9 cellular contexts compared by ENCODE assay signal in the genomic region with DNA sequence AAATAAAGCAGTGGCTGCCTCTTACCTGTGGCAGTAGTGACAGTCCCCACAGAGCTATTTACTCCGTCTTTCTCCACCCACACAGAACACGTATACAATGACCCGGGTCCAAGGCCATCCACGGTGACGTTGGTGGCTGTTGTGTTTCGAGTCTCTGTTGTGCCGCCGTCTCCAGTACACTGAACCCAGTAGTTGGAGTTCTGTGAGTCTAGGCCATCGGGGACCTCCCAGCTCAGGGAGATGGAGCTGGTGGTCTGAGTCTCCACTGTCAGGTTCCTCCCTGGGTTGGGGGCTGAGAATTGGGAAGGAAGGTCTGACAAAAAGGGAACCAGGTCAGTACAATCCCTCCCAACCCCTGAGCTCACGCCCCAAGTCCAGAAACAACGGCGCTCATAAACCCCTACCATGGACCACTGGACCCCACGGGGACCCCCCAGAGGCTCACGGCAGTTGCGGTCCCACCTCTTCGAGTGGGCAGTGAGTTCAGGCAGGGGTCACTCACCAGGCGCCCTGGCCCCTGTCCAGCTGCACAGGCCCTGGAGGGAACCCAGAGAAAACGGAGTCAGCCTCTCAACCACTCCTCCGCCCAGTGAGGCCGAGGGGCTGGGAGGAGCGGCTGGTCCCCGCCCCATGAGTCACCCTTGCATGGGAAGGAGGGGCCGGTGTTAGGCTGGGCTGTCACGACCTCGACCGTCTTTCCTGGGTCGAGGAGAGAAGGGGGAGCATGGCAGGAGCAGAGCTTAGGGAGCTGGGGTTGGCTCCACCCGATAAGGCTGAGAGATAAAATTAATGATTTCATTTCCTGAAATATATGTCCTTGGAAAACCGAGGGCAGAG. TPM values are rescaled to one million over a fixed set of nuclear protein-coding genes. Genes with fewer than 3 reads are reported as not detected.
DNase-seq lines count a peak whose midpoint lies in the region; ATAC-seq, FAIRE-seq and TF ChIP-seq lines count a peak whose summit lies in the region.
"Had no signal": no experiment of that assay in that cellular context is flagged by ENCODE, and none has a peak within 500 bp of the region (broad histone marks: within the 10 kb centered on the region; RNA-seq: fewer than 3 reads in every experiment).

No MANE protein-coding gene starts in this region.

- TF ChIP-seq EP300 in SK-N-SH (IDR thresholded peaks at IDR 0.05; ENCODE audit: borderline replicate concordance in 1 of 2, low read depth in 1 of 2, low read length in 1 of 2), result no peak; a peak in 1 of 4 replicates

- H2AFZ ChIP-seq in SK-N-SH (ENCODE audit: low read depth), result peak overlapping the region; percentile 36; the same call in 1 of the 2 replicates
- no peak overlapping the region for H2AFZ ChIP-seq in keratinocyte (ENCODE audit: control insufficient read depth, low read length)

- peak in 74 of 76 experiments; percentile 38 to 96 (median 87) for DNase-seq in HUDEP-2 (lab: John Stamatoyannopoulos, UW; ENCODE audit: unreplicated experiment in 76 of 76)
- peak; percentile 96 for DNase-seq in SK-N-SH
- DNase-seq in MCF 10A (ENCODE audit: unreplicated experiment), result peak; percentile 93
- peak; percentile 59 for DNase-seq in keratinocyte (ENCODE audit: low read depth, low spot score)
- DNase-seq in stimulated activated CD4-positive, alpha-beta T cell treated with anti-CD3 and anti-CD28 coated beads, Interleukin-15, amount 100 ng/mL, for 24 hours, result peak; percentile 75
- no peak for DNase-seq in KG1 (lab: John Stamatoyannopoulos, UW)

- H3K4me3 ChIP-seq in BLaER1, result no peak overlapping the region
- peak overlapping the region in 1 of 2 experiments; percentile 19; a peak in 2 of 4 replicates for H3K4me3 ChIP-seq in SK-N-SH (ENCODE audit: low read depth in 2 of 2, low read length in 1 of 2)
- H3K4me3 ChIP-seq in keratinocyte (ENCODE audit: control insufficient read depth in 2 of 3, extremely low read depth in 1 of 3, insufficient read depth in 2 of 3, low read depth in 1 of 3, low read length in 3 of 3), result no peak overlapping the region

- H3K9ac ChIP-seq in BLaER1, result no peak overlapping the region
- H3K9ac ChIP-seq in SK-N-SH, result no peak overlapping the region
- H3K9ac ChIP-seq in keratinocyte (ENCODE audit: control insufficient read depth, extremely low read depth, insufficient read depth, low read length), result peak overlapping the region; percentile 62

- no peak for FAIRE-seq in keratinocyte (lab: Jason Lieb, UNC)

- H3F3A ChIP-seq in SK-N-SH (replicated peaks; ENCODE audit: insufficient read depth), result peaks cover 19% of the 10 kb centered on the region

- H3K4me3 Mint-ChIP-seq in MCF 10A (ENCODE audit: unreplicated experiment), result peak overlapping the region; percentile 66
- H3K4me3 Mint-ChIP-seq: memory B cell had no signal

- intact Hi-C loops in MCF 10A (cut with micrococcal nuclease), result loop anchor here (2.0 kb wide), 1 partner anchor 18 kb away; no protein-coding TSS in a partner anchor

- peaks cover 21% of the 10 kb centered on the region for H3K4me1 Mint-ChIP-seq in MCF 10A (ENCODE audit: insufficient read depth, unreplicated experiment)

- CTCF ChIA-PET in SK-N-SH (lab: Yijun Ruan, JAX), result interaction anchor here (0.6 to 1.7 kb wide), 5 partner anchors 21 to 85 kb away, joined by 3 to 5 read pairs (median 4); a partner anchor contains a TSS
- CTCF ChIA-PET in MCF 10A (lab: Yijun Ruan, JAX), result interaction anchor here (0.5 kb wide), 1 partner anchor 69 kb away, joined by 3 read pairs; no protein-coding TSS in a partner anchor

- H3K79me2 ChIP-seq in SK-N-SH (ENCODE audit: insufficient read depth) (no peaks in the 10 kb centered on the region), keratinocyte (ENCODE audit: control insufficient read depth, insufficient read depth, low read length) (no peaks in the 10 kb centered on the region)

- H3K36me3 Mint-ChIP-seq in MCF 10A (ENCODE audit: insufficient read depth, unreplicated experiment), result peaks cover 10% of the 10 kb centered on the region
- H3K36me3 Mint-ChIP-seq: memory B cell had no signal

- TF ChIP-seq RAD21 in SK-N-SH (IDR thresholded peaks at IDR 0.05; ENCODE audit: low read length), result no peak; the same call in 1 of the 2 replicates

- H3K27ac Mint-ChIP-seq in MCF 10A (ENCODE audit: low read depth, unreplicated experiment), result peak overlapping the region; percentile 91
- H3K27ac Mint-ChIP-seq: memory B cell had no signal

- H3K9me3 ChIP-seq in BLaER1 (no peaks in the 10 kb centered on the region), SK-N-SH (no peaks in the 10 kb centered on the region), keratinocyte (ENCODE audit: control insufficient read depth, low read depth, low read length) (no peaks in the 10 kb centered on the region)

- POLR2A ChIA-PET in SK-N-SH (lab: Yijun Ruan, JAX), result interaction anchor here (0.6 to 1.4 kb wide), 4 partner anchors 9 to 47 kb away, joined by 3 to 6 read pairs (median 4); a partner anchor contains a TSS
- POLR2A ChIA-PET in MCF 10A (lab: Yijun Ruan, JAX), result interaction anchor here (0.7 to 1.9 kb wide), 6 partner anchors 9 to 61 kb away, joined by 3 to 12 read pairs (median 6); a partner anchor contains a TSS

- no peaks in the 10 kb centered on the region for H3K27me3 Mint-ChIP-seq in MCF 10A (ENCODE audit: insufficient read depth, unreplicated experiment)

- no peak overlapping the region for H3K27ac ChIP-seq in BLaER1
- peak overlapping the region in 1 of 2 experiments; percentile 34; a peak in 1 of 4 replicates for H3K27ac ChIP-seq in SK-N-SH (ENCODE audit: low read depth in 2 of 2, low read length in 1 of 2)
- H3K27ac ChIP-seq in keratinocyte (ENCODE audit: control insufficient read depth, insufficient read depth, low read length), result peak overlapping the region; percentile 63

- H3K27me3 ChIP-seq in BLaER1 (no peaks in the 10 kb centered on the region), SK-N-SH (ENCODE audit: insufficient read depth) (no peaks in the 10 kb centered on the region), keratinocyte (ENCODE audit: control insufficient read depth, extremely low read depth, insufficient read depth, low read length) (no peaks in the 10 kb centered on the region)

- peaks cover 9% of the 10 kb centered on the region for H3K9me1 ChIP-seq in keratinocyte (ENCODE audit: control insufficient read depth, extremely low read depth, insufficient read depth, low read length)

- H3K9me2 ChIP-seq in SK-N-SH, result no peaks in the 10 kb centered on the region

- dilution Hi-C loops in keratinocyte (cut with MboI; ENCODE audit: extremely low pct_ligation_motif_present, low sequenced_read_pairs), result no loop called here

- no peaks in the 10 kb centered on the region for H3K9me3 Mint-ChIP-seq in MCF 10A (ENCODE audit: unreplicated experiment)

- H3K4me2 ChIP-seq in BLaER1 (peak overlapping the region; percentile 53), SK-N-SH (peak overlapping the region; percentile 70), keratinocyte (ENCODE audit: control insufficient read depth, extremely low read depth, insufficient read depth, low read depth, low read length) (peak overlapping the region; percentile 74)

- H4K20me1 ChIP-seq in BLaER1 (no peaks in the 10 kb centered on the region), SK-N-SH (ENCODE audit: insufficient read depth) (peaks cover 5% of the 10 kb centered on the region; the same call in 1 of the 2 replicates), keratinocyte (ENCODE audit: control insufficient read depth, extremely low read depth, insufficient read depth, low read length) (peaks cover 3% of the 10 kb centered on the region)

- no peak for ATAC-seq in HG03442 (IDR thresholded peaks at IDR 0.05; ENCODE audit: unreplicated experiment)

- 39% methylated on average over 25 of the region's 29 CpGs for WGBS in SK-N-SH (ENCODE audit: low lambda C conversion rate)

- no peaks in the 10 kb centered on the region for H3K36me3 ChIP-seq in BLaER1
- H3K36me3 ChIP-seq in SK-N-SH (replicated peaks in 1 of 2; ENCODE audit: control insufficient read depth in 1 of 2, insufficient read depth in 2 of 2, low read length in 1 of 2), result no peaks in the 10 kb centered on the region
- no peaks in the 10 kb centered on the region for H3K36me3 ChIP-seq in keratinocyte (ENCODE audit: control insufficient read depth in 2 of 2, extremely low read depth in 1 of 2, insufficient read depth in 2 of 2, low read length in 2 of 2)

- BruUV-seq in MCF 10A (replicated peaks; lab: Mats Ljungman, UMichigan), result no TSS peak

- H3K4me1 ChIP-seq in BLaER1, result peaks cover 14% of the 10 kb centered on the region
- H3K4me1 ChIP-seq in SK-N-SH (ENCODE audit: control insufficient read depth in 1 of 2, insufficient read depth in 2 of 2, low read depth in 1 of 2, low read length in 1 of 2), result peaks cover 20 to 23% of the 10 kb centered on the region in 2 experiments; a peak in 3 of 4 replicates
- H3K4me1 ChIP-seq in keratinocyte (ENCODE audit: control insufficient read depth, extremely low read depth, insufficient read depth, low read length), result peaks cover 24% of the 10 kb centered on the region

- no peak for TF ChIP-seq CTCF in SK-N-SH (IDR thresholded peaks at IDR 0.05)
- TF ChIP-seq CTCF in MCF 10A (IDR thresholded peaks at IDR 0.05; ENCODE audit: unreplicated experiment), result no peak
- no peak for TF ChIP-seq CTCF in keratinocyte (optimal IDR thresholded peaks at IDR 0.05 in 1 of 3, IDR thresholded peaks at IDR 0.05 in 1 of 3, conservative IDR thresholded peaks at IDR 0.05 in 1 of 3; ENCODE audit: extremely low read depth in 1 of 3, insufficient read depth in 2 of 3, low read length in 3 of 3)

RNA-seq across cellular contexts. Expression of a gene that starts 2.4 kb away (rescaled TPM):
- polyA plus RNA-seq in SK-N-SH (2012; rRNA removed) (0.86 and 1.1 TPM in 2 replicates), keratinocyte (0.06 to 0.17 TPM (median 0.09 TPM) in 3 replicates)
- polyA plus RNA-seq in SK-N-SH (2012; cell fraction: cytosol; rRNA removed), result 0.21 and 0.84 TPM in 2 replicates
- polyA plus RNA-seq in SK-N-SH (2012; cell fraction: nucleus; rRNA removed), result 1.5 and 1.9 TPM in 2 replicates
- total RNA-seq in MCF 10A (2022), result 0.56 and 2.3 TPM in 2 replicates
- 0.55 TPM for polyA plus RNA-seq in keratinocyte (2011; ENCODE audit: low read depth)
- polyA plus RNA-seq in keratinocyte (2011; cell fraction: cytosol; rRNA removed), result 0.02 and 0.12 TPM in 2 replicates
- polyA plus RNA-seq in keratinocyte (2011; cell fraction: nucleus; rRNA removed), result 0.08 and 0.27 TPM in 2 replicates
- polyA plus RNA-seq in keratinocyte (2012; ENCODE audit: low replicate concordance), result 0.15 and 0.20 TPM in 2 replicates
- 0.38 to 1.1 TPM in 2 of 3 replicates, not detected in the other for polyA minus RNA-seq in keratinocyte
- polyA minus RNA-seq in keratinocyte (2011; cell fraction: cytosol; rRNA and poly(A)+ RNA removed), result not detected
- polyA minus RNA-seq in keratinocyte (2011; cell fraction: nucleus; rRNA and poly(A)+ RNA removed), result 0.47 and 1.3 TPM in 2 replicates

RNA-seq across cellular contexts. Expression of a gene that starts 21.7 kb away (rescaled TPM):
- polyA plus RNA-seq in SK-N-SH (2012; rRNA removed), result 2.0 and 3.0 TPM in 2 replicates
- polyA plus RNA-seq in SK-N-SH (2012; cell fraction: cytosol; rRNA removed), result 0.64 and 1.2 TPM in 2 replicates
- polyA plus RNA-seq in SK-N-SH (2012; cell fraction: nucleus; rRNA removed), result 17.1 and 28.6 TPM in 2 replicates
- total RNA-seq in MCF 10A (2022), result 4.2 and 4.7 TPM in 2 replicates
- polyA plus RNA-seq in keratinocyte, result 0.60 to 0.88 TPM (median 0.68 TPM) in 3 replicates
- polyA plus RNA-seq in keratinocyte (2011; ENCODE audit: low read depth), result 1.1 TPM
- polyA plus RNA-seq in keratinocyte (2011; cell fraction: cytosol; rRNA removed), result 0.24 and 0.49 TPM in 2 replicates
- 3.4 and 4.6 TPM in 2 replicates for polyA plus RNA-seq in keratinocyte (2011; cell fraction: nucleus; rRNA removed)
- 1.0 and 2.2 TPM in 2 replicates for polyA plus RNA-seq in keratinocyte (2012; ENCODE audit: low replicate concordance)
- 0.99 to 3.9 TPM (median 1.2 TPM) in 3 replicates for polyA minus RNA-seq in keratinocyte
- polyA minus RNA-seq in keratinocyte (2011; cell fraction: cytosol; rRNA and poly(A)+ RNA removed), result not detected
- polyA minus RNA-seq in keratinocyte (2011; cell fraction: nucleus; rRNA and poly(A)+ RNA removed), result 1.7 and 2.6 TPM in 2 replicates

RNA-seq across cellular contexts. Expression of a gene that starts 26.8 kb away (rescaled TPM):
- 0.21 and 0.39 TPM in 2 replicates for polyA plus RNA-seq in SK-N-SH (2012; rRNA removed)
- 0.36 and 1.2 TPM in 2 replicates for polyA plus RNA-seq in SK-N-SH (2012; cell fraction: cytosol; rRNA removed)
- polyA plus RNA-seq in SK-N-SH (2012; cell fraction: nucleus; rRNA removed), result 1.1 and 2.2 TPM in 2 replicates
- not detected in 2 replicates for total RNA-seq in MCF 10A (2022)
- polyA plus RNA-seq in keratinocyte, result 0.05 to 0.39 TPM (median 0.33 TPM) in 3 replicates
- polyA plus RNA-seq in keratinocyte (2011; ENCODE audit: low read depth), result 4.9 TPM
- 0.24 and 0.27 TPM in 2 replicates for polyA plus RNA-seq in keratinocyte (2011; cell fraction: cytosol; rRNA removed)
- polyA plus RNA-seq in keratinocyte (2011; cell fraction: nucleus; rRNA removed), result 0.15 and 0.78 TPM in 2 replicates
- 1.1 and 1.4 TPM in 2 replicates for polyA plus RNA-seq in keratinocyte (2012; ENCODE audit: low replicate concordance)
- polyA minus RNA-seq in keratinocyte, result not detected in 3 replicates
- not detected for polyA minus RNA-seq in keratinocyte (2011; cell fraction: cytosol; rRNA and poly(A)+ RNA removed)
- 0.21 and 0.47 TPM in 2 replicates for polyA minus RNA-seq in keratinocyte (2011; cell fraction: nucleus; rRNA and poly(A)+ RNA removed)

RNA-seq across cellular contexts. Expression of a gene that starts 40.5 kb away (rescaled TPM):
- polyA plus RNA-seq in SK-N-SH (2012; rRNA removed) (2.4 and 2.5 TPM in 2 replicates), keratinocyte (8.5 to 14.3 TPM (median 12.9 TPM) in 3 replicates)
- 0.53 and 0.93 TPM in 2 replicates for polyA plus RNA-seq in SK-N-SH (2012; cell fraction: cytosol; rRNA removed)
- polyA plus RNA-seq in SK-N-SH (2012; cell fraction: nucleus; rRNA removed), result 10.9 and 16.6 TPM in 2 replicates
- 3.9 and 4.9 TPM in 2 replicates for total RNA-seq in MCF 10A (2022)
- 0.61 TPM for polyA plus RNA-seq in keratinocyte (2011; ENCODE audit: low read depth)
- polyA plus RNA-seq in keratinocyte (2011; cell fraction: cytosol; rRNA removed), result 9.8 and 12.0 TPM in 2 replicates
- polyA plus RNA-seq in keratinocyte (2011; cell fraction: nucleus; rRNA removed), result 7.5 and 9.1 TPM in 2 replicates
- 3.6 and 11.3 TPM in 2 replicates for polyA plus RNA-seq in keratinocyte (2012; ENCODE audit: low replicate concordance)
- polyA minus RNA-seq in keratinocyte, result 5.5 to 13.0 TPM (median 6.0 TPM) in 3 replicates
- polyA minus RNA-seq in keratinocyte (2011; cell fraction: cytosol; rRNA and poly(A)+ RNA removed), result 7.5 TPM
- polyA minus RNA-seq in keratinocyte (2011; cell fraction: nucleus; rRNA and poly(A)+ RNA removed), result 1.1 and 2.0 TPM in 2 replicates

RNA-seq across cellular contexts. Expression of a gene that starts 49.4 kb away (rescaled TPM):
- 9.1 and 11.4 TPM in 2 replicates for polyA plus RNA-seq in SK-N-SH (2012; rRNA removed)
- polyA plus RNA-seq in SK-N-SH (2012; cell fraction: cytosol; rRNA removed), result 8.5 and 9.3 TPM in 2 replicates
- 6.4 and 7.0 TPM in 2 replicates for polyA plus RNA-seq in SK-N-SH (2012; cell fraction: nucleus; rRNA removed)
- total RNA-seq in MCF 10A (2022), result 0.89 TPM in 1 of 2 replicates, not detected in the other
- polyA plus RNA-seq in keratinocyte, result 2.2 to 4.1 TPM (median 3.3 TPM) in 3 replicates
- 2.1 TPM for polyA plus RNA-seq in keratinocyte (2011; ENCODE audit: low read depth)
- polyA plus RNA-seq in keratinocyte (2011; cell fraction: cytosol; rRNA removed), result 0.78 and 2.9 TPM in 2 replicates
- polyA plus RNA-seq in keratinocyte (2011; cell fraction: nucleus; rRNA removed), result 3.8 and 4.7 TPM in 2 replicates
- 1.7 and 3.9 TPM in 2 replicates for polyA plus RNA-seq in keratinocyte (2012; ENCODE audit: low replicate concordance)
- 0.49 to 1.2 TPM in 2 of 3 replicates, not detected in the other for polyA minus RNA-seq in keratinocyte
- polyA minus RNA-seq in keratinocyte (2011; cell fraction: cytosol; rRNA and poly(A)+ RNA removed), result not detected
- not detected in 2 replicates for polyA minus RNA-seq in keratinocyte (2011; cell fraction: nucleus; rRNA and poly(A)+ RNA removed)
